Comparison of ENCODE assay signal across 19 cellular contexts in genomic region chr9:128718475-128718874, GRCh38.
"Had no signal": no experiment of that assay in that cellular context is flagged by ENCODE, and none has a peak within 500 bp of the region (broad histone marks: within the 10 kb centered on the region; RNA-seq: fewer than 3 reads in every experiment).

No MANE protein-coding gene starts in this region.

- H3K27ac ChIP-seq: coronary artery, esophagus muscularis mucosa, foreskin keratinocyte, gastroesophageal sphincter, neural progenitor cell, parathyroid adenoma, spleen, thoracic aorta had no signal

- H3K4me1 ChIP-seq: foreskin keratinocyte, parathyroid adenoma had no signal

- ATAC-seq: foreskin keratinocyte; gastroesophageal sphincter; left lobe of liver; mucosa of descending colon; naive thymus-derived CD4-positive, alpha-beta T cell; sciatic nerve; stimulated activated memory B cell treated with anti-CD40 and anti-IgM and Interleukin-4, amounts not matched to agents 10 μg/mL and 1 μg/mL and 100 μg/mL, for 72 hours had no signal

- H3K4me2 ChIP-seq: neural progenitor cell had no signal

- H3K36me3 ChIP-seq: neural progenitor cell, thoracic aorta had no signal

- DNase-seq: dermis blood vessel endothelial cell; effector memory CD4-positive, alpha-beta T cell; foreskin keratinocyte; mesenchymal stem cell; naive thymus-derived CD4-positive, alpha-beta T cell; stimulated activated CD4-positive, alpha-beta T cell treated with anti-CD3 and anti-CD28 coated beads, Interleukin-4, amount 100 ng/mL, for 4 hours had no signal

- H2AFZ ChIP-seq: neural progenitor cell, parathyroid adenoma had no signal

- H3K9me3 ChIP-seq: esophagus muscularis mucosa, gastroesophageal sphincter, mucosa of descending colon, spleen, thoracic aorta had no signal

- H3K27me3 ChIP-seq: esophagus muscularis mucosa, foreskin keratinocyte, gastroesophageal sphincter, neural progenitor cell, spleen had no signal

- H3K4me3 ChIP-seq: coronary artery, esophagus muscularis mucosa, gastroesophageal sphincter, mucosa of descending colon, neural progenitor cell, spleen, thoracic aorta had no signal

- FAIRE-seq: endothelial cell of umbilical vein, keratinocyte had no signal

- H3K79me2 ChIP-seq: parathyroid adenoma had no signal
